12 cellular contexts compared by ENCODE assay signal in genomic region chr5:88145205-88145602, GRCh38.
DNase-seq lines count a peak whose midpoint lies in the region; ATAC-seq and TF ChIP-seq lines count a peak whose summit lies in the region.
"Had no signal": no experiment of that assay in that cellular context is flagged by ENCODE, and none has a peak within 500 bp of the region (broad histone marks: within the 10 kb centered on the region; RNA-seq: fewer than 3 reads in every experiment).

No MANE protein-coding gene starts in this region.

- H3K4me3 ChIP-seq in adipocyte (ENCODE audit: low read length) (peak overlapping the region; percentile 68), Peyer's patch (no peak overlapping the region)

- peaks cover 20% of the 10 kb centered on the region for H3K4me1 Mint-ChIP-seq in T-helper 1 cell treated with Interleukin-12 subunit alpha and Interleukin-12 subunit beta and Interleukin-4 antibody, amounts not matched to agents 30 μg/mL and 1 μg/mL, for 36 hours (ENCODE audit: low read depth)
- H3K4me1 Mint-ChIP-seq in stimulated activated naive B cell treated with anti-CD40 and anti-IgM and Interleukin-4, amounts not matched to agents 10 μg/mL and 1 μg/mL and 100 μg/mL, for 72 hours, result peaks cover 9 to 11% of the 10 kb centered on the region in 2 donors

- peak overlapping the region; percentile 56 for H3K4me3 Mint-ChIP-seq in T-helper 1 cell treated with Interleukin-12 subunit alpha and Interleukin-12 subunit beta and Interleukin-4 antibody, amounts not matched to agents 30 μg/mL and 1 μg/mL, for 36 hours
- H3K4me3 Mint-ChIP-seq in stimulated activated naive B cell treated with anti-CD40 and anti-IgM and Interleukin-4, amounts not matched to agents 10 μg/mL and 1 μg/mL and 100 μg/mL, for 72 hours, result peak overlapping the region; percentile 4 to 40

- no peak for TF ChIP-seq POLR2A in Peyer's patch (IDR thresholded peaks at IDR 0.05)

- H3K36me3 ChIP-seq in adipocyte (ENCODE audit: control insufficient read depth, insufficient read depth, low read length, severe bottlenecking) (no peaks in the 10 kb centered on the region), Peyer's patch (no peaks in the 10 kb centered on the region)

- no peak overlapping the region for H3K27ac Mint-ChIP-seq in T-helper 1 cell treated with Interleukin-12 subunit alpha and Interleukin-12 subunit beta and Interleukin-4 antibody, amounts not matched to agents 30 μg/mL and 1 μg/mL, for 36 hours
- H3K27ac Mint-ChIP-seq in stimulated activated naive B cell treated with anti-CD40 and anti-IgM and Interleukin-4, amounts not matched to agents 10 μg/mL and 1 μg/mL and 100 μg/mL, for 72 hours, result peak overlapping the region; percentile 3

- no peaks in the 10 kb centered on the region for H3K9me3 Mint-ChIP-seq in T-helper 1 cell treated with Interleukin-12 subunit alpha and Interleukin-12 subunit beta and Interleukin-4 antibody, amounts not matched to agents 30 μg/mL and 1 μg/mL, for 36 hours
- peaks cover 3 to 4% of the 10 kb centered on the region in 2 donors for H3K9me3 Mint-ChIP-seq in stimulated activated naive B cell treated with anti-CD40 and anti-IgM and Interleukin-4, amounts not matched to agents 10 μg/mL and 1 μg/mL and 100 μg/mL, for 72 hours

- H3K36me3 Mint-ChIP-seq in T-helper 1 cell treated with Interleukin-12 subunit alpha and Interleukin-12 subunit beta and Interleukin-4 antibody, amounts not matched to agents 30 μg/mL and 1 μg/mL, for 36 hours (ENCODE audit: low read depth), result no peaks in the 10 kb centered on the region
- peaks cover 0 to 1% of the 10 kb centered on the region in 2 donors for H3K36me3 Mint-ChIP-seq in stimulated activated naive B cell treated with anti-CD40 and anti-IgM and Interleukin-4, amounts not matched to agents 10 μg/mL and 1 μg/mL and 100 μg/mL, for 72 hours

- no peak for ATAC-seq in stimulated activated naive B cell treated with anti-CD40 and anti-IgM and Interleukin-4, amounts not matched to agents 10 μg/mL and 1 μg/mL and 100 μg/mL, for 72 hours (replicated peaks)
- ATAC-seq in HG02884 (IDR thresholded peaks at IDR 0.05; ENCODE audit: unreplicated experiment) (no peak), GM18858 (IDR thresholded peaks at IDR 0.05; ENCODE audit: unreplicated experiment) (no peak)

- H3K27ac ChIP-seq in layer of hippocampus (ENCODE audit: low read depth, low read length) (peak overlapping the region; percentile 80), Peyer's patch (no peak overlapping the region)
- H3K27ac ChIP-seq: 22Rv1 had no signal

- H3K9me3 ChIP-seq in adipocyte (ENCODE audit: control insufficient read depth, low read length) (no peaks in the 10 kb centered on the region), Peyer's patch (no peaks in the 10 kb centered on the region)

- peaks cover 55% of the 10 kb centered on the region for H3K27me3 ChIP-seq in adipocyte (replicated peaks; ENCODE audit: control insufficient read depth, insufficient read depth, low read length)
- H3K27me3 ChIP-seq in layer of hippocampus (ENCODE audit: control insufficient read depth, insufficient read depth, low read length), result no peaks in the 10 kb centered on the region
- peaks cover 0 to 20% of the 10 kb centered on the region in 2 donors for H3K27me3 ChIP-seq in Peyer's patch

- no peak for DNase-seq in T-helper 1 cell
- no peak for DNase-seq in adipocyte (ENCODE audit: low read depth)
- DNase-seq in stimulated activated naive B cell treated with anti-CD40 and anti-IgM and Interleukin-4, amounts not matched to agents 10 μg/mL and 1 μg/mL and 100 μg/mL, for 72 hours, result no peak
- DNase-seq in Peyer's patch, result no peak
- DNase-seq: activated T-cell treated with anti-CD3 and anti-CD28 coated beads, Interleukin-2, amount 50 U/mL, for 1 hour; NCI-H187; stimulated activated CD4-positive, alpha-beta T cell treated with anti-CD3 and anti-CD28 coated beads, Interleukin-2, amount 100 ng/mL, for 24 hours had no signal

- H3K9ac ChIP-seq in adipocyte (ENCODE audit: low read length), result no peak overlapping the region

- H3K4me1 ChIP-seq in adipocyte (ENCODE audit: control insufficient read depth, insufficient read depth, low read length) (peaks cover 28% of the 10 kb centered on the region), Peyer's patch (peaks cover 0 to 42% (median 0%) of the 10 kb centered on the region in 4 donors)

- no peak for TF ChIP-seq CTCF in Peyer's patch (IDR thresholded peaks at IDR 0.05)

- peaks cover 30% of the 10 kb centered on the region for H3K27me3 Mint-ChIP-seq in T-helper 1 cell treated with Interleukin-12 subunit alpha and Interleukin-12 subunit beta and Interleukin-4 antibody, amounts not matched to agents 30 μg/mL and 1 μg/mL, for 36 hours (ENCODE audit: low read depth)
- peaks cover 25 to 32% of the 10 kb centered on the region in 2 donors for H3K27me3 Mint-ChIP-seq in stimulated activated naive B cell treated with anti-CD40 and anti-IgM and Interleukin-4, amounts not matched to agents 10 μg/mL and 1 μg/mL and 100 μg/mL, for 72 hours
